8 cellular contexts compared by ENCODE assay signal in genomic region chr17:17591408-17592265, GRCh38. TPM values are rescaled to one million over a fixed set of nuclear protein-coding genes. Genes with fewer than 3 reads are reported as not detected.
DNase-seq lines count a peak whose midpoint lies in the region; ATAC-seq and TF ChIP-seq lines count a peak whose summit lies in the region.

A gene with protein sequence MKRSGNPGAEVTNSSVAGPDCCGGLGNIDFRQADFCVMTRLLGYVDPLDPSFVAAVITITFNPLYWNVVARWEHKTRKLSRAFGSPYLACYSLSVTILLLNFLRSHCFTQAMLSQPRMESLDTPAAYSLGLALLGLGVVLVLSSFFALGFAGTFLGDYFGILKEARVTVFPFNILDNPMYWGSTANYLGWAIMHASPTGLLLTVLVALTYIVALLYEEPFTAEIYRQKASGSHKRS (minus strand): TSS chr17:17591708. CDS start chr17:17591626, 82 bp downstream.

- TF ChIP-seq CTCF in LNCaP clone FGC (IDR thresholded peaks at IDR 0.05; ENCODE audit: control insufficient read depth, extremely low read depth, insufficient read depth) = no peak
- no peak for TF ChIP-seq CTCF in RWPE1 (conservative IDR thresholded peaks at IDR 0.05; ENCODE audit: low read depth)
- TF ChIP-seq CTCF in fibroblast of mammary gland (conservative IDR thresholded peaks at IDR 0.05; ENCODE audit: control insufficient read depth, insufficient read depth, low read depth, low read length) = no peak

- POLR2A ChIA-PET in RWPE1 (lab: Yijun Ruan, JAX; ENCODE audit: low non-redundant PET) = interaction anchor here (0.5 kb wide), 1 partner anchor 36 kb away, joined by 3 read pairs; no protein-coding TSS in a partner anchor
- POLR2A ChIA-PET in naive thymus-derived CD8-positive, alpha-beta T cell (lab: Charles Lee) = interaction anchor here (0.8 to 1.8 kb wide), 6 partner anchors 8 to 104 kb away, joined by 3 to 5 read pairs (median 4); no protein-coding TSS in a partner anchor

- no peaks in the 10 kb centered on the region for H3K27me3 Mint-ChIP-seq in activated T-helper 17 cell treated with anti-CD3 and anti-CD28 coated beads, Interleukin-2, amount 50 U/mL, for 72 hours
- no peaks in the 10 kb centered on the region for H3K27me3 Mint-ChIP-seq in naive thymus-derived CD8-positive, alpha-beta T cell

- CTCF ChIA-PET in RWPE1 (lab: Yijun Ruan, JAX) = interaction anchor here (0.6 to 1.7 kb wide), 6 partner anchors 22 to 95 kb away, joined by 3 to 7 read pairs (median 4); no protein-coding TSS in a partner anchor

- H3K36me3 Mint-ChIP-seq in activated T-helper 17 cell treated with anti-CD3 and anti-CD28 coated beads, Interleukin-2, amount 50 U/mL, for 72 hours (ENCODE audit: low read depth) = no peaks in the 10 kb centered on the region
- H3K36me3 Mint-ChIP-seq in naive thymus-derived CD8-positive, alpha-beta T cell = no peaks in the 10 kb centered on the region

- ATAC-seq in activated T-helper 17 cell treated with anti-CD3 and anti-CD28 coated beads, Interleukin-2, amount 50 U/mL, for 72 hours (replicated peaks) = peak; percentile 93
- ATAC-seq in naive thymus-derived CD8-positive, alpha-beta T cell = peak; percentile 91

- H3K27ac ChIP-seq in RWPE1 = peak within 1 kb of the TSS; percentile 89

- DNase-seq in Daoy (ENCODE audit: low read depth) (peak; percentile 98), GOT3 (lab: John Stamatoyannopoulos, UW) (peak; percentile 75), LNCaP clone FGC (ENCODE audit: low read depth) (peak; percentile 97), RWPE1 (ENCODE audit: low spot score) (peak; percentile 94), fibroblast of mammary gland (ENCODE audit: low read depth) (peak; percentile 99)
- DNase-seq in naive thymus-derived CD8-positive, alpha-beta T cell = peak; percentile 86 to 97 (median 94)
- DNase-seq in stimulated activated naive CD4-positive, alpha-beta T cell (lab: John Stamatoyannopoulos, UW) = peak; percentile 91 to 98 (median 94)

- H3K9me3 Mint-ChIP-seq in activated T-helper 17 cell treated with anti-CD3 and anti-CD28 coated beads, Interleukin-2, amount 50 U/mL, for 72 hours = no peaks in the 10 kb centered on the region
- no peaks in the 10 kb centered on the region for H3K9me3 Mint-ChIP-seq in naive thymus-derived CD8-positive, alpha-beta T cell

- peak within 1 kb of the TSS; percentile 85 for H3K27ac Mint-ChIP-seq in activated T-helper 17 cell treated with anti-CD3 and anti-CD28 coated beads, Interleukin-2, amount 50 U/mL, for 72 hours
- H3K27ac Mint-ChIP-seq in naive thymus-derived CD8-positive, alpha-beta T cell = peak within 1 kb of the TSS; percentile 86 to 99 (median 97)

- H3K4me1 Mint-ChIP-seq in activated T-helper 17 cell treated with anti-CD3 and anti-CD28 coated beads, Interleukin-2, amount 50 U/mL, for 72 hours = peaks cover 17% of the 10 kb centered on the region
- peaks cover 11 to 27% (median 25%) of the 10 kb centered on the region in 4 donors for H3K4me1 Mint-ChIP-seq in naive thymus-derived CD8-positive, alpha-beta T cell

- H3K4me3 Mint-ChIP-seq in activated T-helper 17 cell treated with anti-CD3 and anti-CD28 coated beads, Interleukin-2, amount 50 U/mL, for 72 hours = peak within 1 kb of the TSS; percentile 87
- H3K4me3 Mint-ChIP-seq in naive thymus-derived CD8-positive, alpha-beta T cell = peak within 1 kb of the TSS; percentile 86 to 97 (median 94)

- peak within 1 kb of the TSS; percentile 97 for H3K4me3 ChIP-seq in LNCaP clone FGC (ENCODE audit: low read depth, low read length)
- H3K4me3 ChIP-seq in fibroblast of mammary gland (ENCODE audit: control insufficient read depth, low read depth, low read length) = peak within 1 kb of the TSS; percentile 69

RNA-seq across cellular contexts. Expression of the gene that starts here (rescaled TPM):
- 61.4 and 72.7 TPM in 2 replicates for total RNA-seq in Daoy (2014; rRNA removed; shearing (Covaris generic))
- 10 to 100 TPM; 18.1 to 33.5 TPM for total RNA-seq in activated T-helper 17 cell treated with anti-CD3 and anti-CD28 coated beads, Interleukin-2, amount 50 U/mL, for 72 hours
- total RNA-seq in naive thymus-derived CD8-positive, alpha-beta T cell = 10 to 100 TPM; 15.2 to 17.0 TPM
- 10 to 100 TPM; 27.5 to 31.3 (median 28.1) TPM for polyA plus RNA-seq in naive thymus-derived CD8-positive, alpha-beta T cell

Comparison
In these comparisons a context has a peak if more than half of its experiments do, and no peak if none do; other contexts are left out.
1. Peak in every context shown above with its lines: DNase-seq, ATAC-seq, H3K4me3 ChIP-seq and H3K27ac ChIP-seq.